In genomic region chr10:64385355-64385754, GRCh38 we compare ENCODE assay signal across 24 cellular contexts.
DNase-seq lines count a peak whose midpoint lies in the region; ATAC-seq, FAIRE-seq and TF ChIP-seq lines count a peak whose summit lies in the region.
"Had no signal": no experiment of that assay in that cellular context is flagged by ENCODE, and none has a peak within 500 bp of the region (broad histone marks: within the 10 kb centered on the region; RNA-seq: fewer than 3 reads in every experiment).

No MANE protein-coding gene starts in this region.

- no peak overlapping the region for H2BK15ac ChIP-seq in neuronal stem cell (ENCODE audit: low read length)

- TF ChIP-seq CTCF in bronchial epithelial cell (IDR thresholded peaks at IDR 0.05; ENCODE audit: insufficient read depth, low read length, severe bottlenecking) = no peak
- no peak for TF ChIP-seq CTCF in smooth muscle cell (IDR thresholded peaks at IDR 0.05; ENCODE audit: borderline replicate concordance, insufficient read depth, poor library complexity, severe bottlenecking)

- no peaks in the 10 kb centered on the region for H3K27me3 Mint-ChIP-seq in naive thymus-derived CD4-positive, alpha-beta T cell
- H3K27me3 Mint-ChIP-seq in naive thymus-derived CD8-positive, alpha-beta T cell = peaks cover 0 to 3% (median 0%) of the 10 kb centered on the region in 5 donors
- H3K27me3 Mint-ChIP-seq: CD4-positive, alpha-beta memory T cell had no signal

- H3K4me1 ChIP-seq in HUES6 (ENCODE audit: control insufficient read depth, insufficient read depth, low read length) (peaks cover 11% of the 10 kb centered on the region), iPS-18a (ENCODE audit: control insufficient read depth, low read depth, low read length) (peaks cover 12% of the 10 kb centered on the region), neuronal stem cell (ENCODE audit: control insufficient read depth in 2 of 2, insufficient read depth in 1 of 2, low read depth in 1 of 2, low read length in 2 of 2) (peaks cover 0 to 2% of the 10 kb centered on the region in 2 donors), smooth muscle cell (ENCODE audit: low read depth) (no peaks in the 10 kb centered on the region)
- no peaks in the 10 kb centered on the region for H3K4me1 ChIP-seq in naive thymus-derived CD4-positive, alpha-beta T cell (ENCODE audit: control insufficient read depth in 2 of 2, insufficient read depth in 2 of 2, low read length in 2 of 2)

- no peak overlapping the region for H3K4me3 ChIP-seq in HUES6 (ENCODE audit: low read depth, low read length)
- no peak overlapping the region for H3K4me3 ChIP-seq in bronchial epithelial cell (ENCODE audit: low read depth, low read length)
- peak overlapping the region; percentile 42 for H3K4me3 ChIP-seq in iPS-18a (ENCODE audit: low read length)
- H3K4me3 ChIP-seq in neuronal stem cell (ENCODE audit: low read length in 2 of 2) = no peak overlapping the region
- H3K4me3 ChIP-seq in smooth muscle cell = no peak overlapping the region
- no peak overlapping the region for H3K4me3 ChIP-seq in naive thymus-derived CD4-positive, alpha-beta T cell (ENCODE audit: low read length)

- H3K9me3 ChIP-seq in HUES6 (ENCODE audit: control insufficient read depth, insufficient read depth, low read depth, low read length) = peaks cover 40% of the 10 kb centered on the region
- no peaks in the 10 kb centered on the region for H3K9me3 ChIP-seq in iPS-18a (ENCODE audit: control insufficient read depth, low read depth, low read length)
- no peaks in the 10 kb centered on the region for H3K9me3 ChIP-seq in neuronal stem cell (replicated peaks in 1 of 2; ENCODE audit: control insufficient read depth in 2 of 2, insufficient read depth in 1 of 2, low read depth in 1 of 2, low read length in 2 of 2)
- H3K9me3 ChIP-seq in smooth muscle cell (replicated peaks; ENCODE audit: low read depth) = no peaks in the 10 kb centered on the region
- peaks cover 0 to 3% (median 0%) of the 10 kb centered on the region in 3 experiments for H3K9me3 ChIP-seq in naive thymus-derived CD4-positive, alpha-beta T cell (ENCODE audit: control insufficient read depth in 2 of 3, low read length in 3 of 3)

- no peak overlapping the region for H3K27ac Mint-ChIP-seq in naive thymus-derived CD4-positive, alpha-beta T cell
- no peak overlapping the region for H3K27ac Mint-ChIP-seq in naive thymus-derived CD8-positive, alpha-beta T cell
- H3K27ac Mint-ChIP-seq: CD4-positive, alpha-beta memory T cell had no signal

- H3K18ac ChIP-seq in neuronal stem cell (ENCODE audit: low read length) = no peak overlapping the region

- H3K27me3 ChIP-seq in HUES6 (ENCODE audit: control insufficient read depth, insufficient read depth, low read length) (no peaks in the 10 kb centered on the region), bronchial epithelial cell (ENCODE audit: control insufficient read depth, insufficient read depth, low read length) (no peaks in the 10 kb centered on the region), iPS-18a (ENCODE audit: control insufficient read depth, insufficient read depth, low read length) (no peaks in the 10 kb centered on the region), neuronal stem cell (ENCODE audit: control insufficient read depth in 3 of 3, insufficient read depth in 3 of 3, low read depth in 1 of 3, low read length in 3 of 3) (no peaks in the 10 kb centered on the region), smooth muscle cell (ENCODE audit: low read depth) (no peaks in the 10 kb centered on the region)
- H3K27me3 ChIP-seq in naive thymus-derived CD4-positive, alpha-beta T cell (ENCODE audit: control insufficient read depth in 2 of 2, insufficient read depth in 2 of 2, low read length in 2 of 2) = no peaks in the 10 kb centered on the region

- intact Hi-C loops in naive thymus-derived CD4-positive, alpha-beta T cell (cut with micrococcal nuclease) = loop anchor here in 1 of 2 donors (10.0 kb wide), 1 partner anchor 341 kb away; no protein-coding TSS in a partner anchor

- H3K4me1 Mint-ChIP-seq in naive thymus-derived CD4-positive, alpha-beta T cell = no peaks in the 10 kb centered on the region
- H3K4me1 Mint-ChIP-seq in naive thymus-derived CD8-positive, alpha-beta T cell = no peaks in the 10 kb centered on the region
- H3K4me1 Mint-ChIP-seq: CD4-positive, alpha-beta memory T cell had no signal

- H3K4me2 ChIP-seq in neuronal stem cell (ENCODE audit: insufficient read depth, low read length, poor library complexity, severe bottlenecking) (no peak overlapping the region), smooth muscle cell (no peak overlapping the region)

- FAIRE-seq in bronchial epithelial cell (lab: Jason Lieb, UNC) = peak; percentile 18
- FAIRE-seq: GM12891, GM19239, H54 had no signal

- H3K9ac ChIP-seq in HUES6 (ENCODE audit: low read length) = no peak overlapping the region
- no peak overlapping the region for H3K9ac ChIP-seq in iPS-18a (ENCODE audit: low read length)
- no peak overlapping the region for H3K9ac ChIP-seq in neuronal stem cell (ENCODE audit: low read depth, low read length, poor library complexity)
- no peak overlapping the region for H3K9ac ChIP-seq in smooth muscle cell (ENCODE audit: low read depth)

- no peak overlapping the region for H4K8ac ChIP-seq in neuronal stem cell (ENCODE audit: low read depth, low read length)

- CTCF ChIA-PET in naive thymus-derived CD4-positive, alpha-beta T cell (lab: Charles Lee) = no interaction called here

- peak overlapping the region; percentile 54 for H2AFZ ChIP-seq in neuronal stem cell (ENCODE audit: low read length)
- no peak overlapping the region for H2AFZ ChIP-seq in smooth muscle cell (ENCODE audit: low read depth)

- H3K9me3 Mint-ChIP-seq in naive thymus-derived CD4-positive, alpha-beta T cell = peaks cover 0 to 18% (median 3%) of the 10 kb centered on the region in 11 donors
- peaks cover 0 to 11% (median 0%) of the 10 kb centered on the region in 9 donors for H3K9me3 Mint-ChIP-seq in naive thymus-derived CD8-positive, alpha-beta T cell

- H4K91ac ChIP-seq in neuronal stem cell (ENCODE audit: low read depth, low read length, poor library complexity) = no peak overlapping the region

- no peak overlapping the region for H2BK12ac ChIP-seq in neuronal stem cell (ENCODE audit: low read length)

- H2AK5ac ChIP-seq in neuronal stem cell (ENCODE audit: low read depth, low read length) = no peak overlapping the region

- no peak overlapping the region for H3K23ac ChIP-seq in neuronal stem cell (ENCODE audit: low read depth, low read length, poor library complexity)

- H3F3A ChIP-seq in smooth muscle cell (ENCODE audit: low read depth) = no peaks in the 10 kb centered on the region

- no peak overlapping the region for H3K4ac ChIP-seq in neuronal stem cell (ENCODE audit: low read length)

- H2BK5ac ChIP-seq in neuronal stem cell (ENCODE audit: low read length) = no peak overlapping the region

- H2BK120ac ChIP-seq in neuronal stem cell (ENCODE audit: low read depth, low read length) = no peak overlapping the region

- no peaks in the 10 kb centered on the region for H4K20me1 ChIP-seq in smooth muscle cell (ENCODE audit: low read depth)

- H3K14ac ChIP-seq in neuronal stem cell (ENCODE audit: low read length) = no peak overlapping the region

- H3K36me3 ChIP-seq in HUES6 (ENCODE audit: control insufficient read depth, insufficient read depth, low read length) (peaks cover 4% of the 10 kb centered on the region; the same call in 1 of the 2 replicates), bronchial epithelial cell (ENCODE audit: control insufficient read depth, insufficient read depth, low read length) (no peaks in the 10 kb centered on the region), iPS-18a (ENCODE audit: control insufficient read depth, low read depth, low read length) (no peaks in the 10 kb centered on the region), neuronal stem cell (replicated peaks in 1 of 2; ENCODE audit: control insufficient read depth in 2 of 2, insufficient read depth in 2 of 2, low read length in 2 of 2) (no peaks in the 10 kb centered on the region), smooth muscle cell (ENCODE audit: low read depth) (no peaks in the 10 kb centered on the region)
- H3K36me3 ChIP-seq in naive thymus-derived CD4-positive, alpha-beta T cell (ENCODE audit: control insufficient read depth in 2 of 3, insufficient read depth in 3 of 3, low read length in 3 of 3) = no peaks in the 10 kb centered on the region

- H3K79me2 ChIP-seq in smooth muscle cell (ENCODE audit: low read depth) = no peaks in the 10 kb centered on the region

- H3K79me1 ChIP-seq in neuronal stem cell (ENCODE audit: low read depth, low read length) = no peaks in the 10 kb centered on the region

- H3K36me3 Mint-ChIP-seq in naive thymus-derived CD4-positive, alpha-beta T cell = no peaks in the 10 kb centered on the region
- H3K36me3 Mint-ChIP-seq in naive thymus-derived CD8-positive, alpha-beta T cell = no peaks in the 10 kb centered on the region
- H3K36me3 Mint-ChIP-seq: CD4-positive, alpha-beta memory T cell had no signal

- POLR2A ChIA-PET in naive thymus-derived CD4-positive, alpha-beta T cell (lab: Charles Lee) = no interaction called here
- POLR2A ChIA-PET in naive thymus-derived CD8-positive, alpha-beta T cell (lab: Charles Lee) = no interaction called here

- ATAC-seq in naive thymus-derived CD4-positive, alpha-beta T cell = no peak
- no peak for ATAC-seq in naive thymus-derived CD8-positive, alpha-beta T cell
- ATAC-seq: Panc1 had no signal

- no peak overlapping the region for H3K4me3 Mint-ChIP-seq in naive thymus-derived CD4-positive, alpha-beta T cell
- no peak overlapping the region for H3K4me3 Mint-ChIP-seq in naive thymus-derived CD8-positive, alpha-beta T cell
- H3K4me3 Mint-ChIP-seq: CD4-positive, alpha-beta memory T cell had no signal

- H3K27ac ChIP-seq in HUES6 (ENCODE audit: low read depth, low read length) (peak overlapping the region; percentile 69), iPS-18a (ENCODE audit: low read length) (peak overlapping the region; percentile 64), neuronal stem cell (replicated peaks; ENCODE audit: low read length) (no peak overlapping the region), smooth muscle cell (ENCODE audit: low read depth) (no peak overlapping the region)
- H3K27ac ChIP-seq in naive thymus-derived CD4-positive, alpha-beta T cell (ENCODE audit: low read depth, low read length) = no peak overlapping the region

- DNase-seq in bronchial epithelial cell (ENCODE audit: low read depth) = no peak
- no peak for DNase-seq in neuronal stem cell (ENCODE audit: low spot score)
- DNase-seq in smooth muscle cell (lab: John Stamatoyannopoulos, UW; ENCODE audit: unreplicated experiment) = no peak
- DNase-seq in NCI-H2171 treated with DMSO at 0.1 percent for 48 hours (lab: John Stamatoyannopoulos, UW) = no peak
- DNase-seq in naive thymus-derived CD4-positive, alpha-beta T cell = no peak
- no peak for DNase-seq in naive thymus-derived CD8-positive, alpha-beta T cell
- DNase-seq: C1 segment of cervical spinal cord; CD4-positive, alpha-beta memory T cell; COR-L47; DMS79; EL; GF-D8; NCI-H1048; NCI-H1436; NCI-H187 treated with DMSO at 0.1 percent for 48 hours; NCI-H524; NCI-H82; SHP77 treated with DMSO at 0.1 percent for 48 hours had no signal

Comparison
In these comparisons a context has a peak if more than half of its experiments do, and no peak if none do; other contexts are left out.
1. H3K27ac ChIP-seq: peak in HUES6 (single experiment) and iPS-18a (single experiment); none in neuronal stem cell (single experiment), smooth muscle cell (single experiment) and naive thymus-derived CD4-positive, alpha-beta T cell (single experiment).